ENCODE assay signal across 1 cellular context in the genomic region with DNA sequence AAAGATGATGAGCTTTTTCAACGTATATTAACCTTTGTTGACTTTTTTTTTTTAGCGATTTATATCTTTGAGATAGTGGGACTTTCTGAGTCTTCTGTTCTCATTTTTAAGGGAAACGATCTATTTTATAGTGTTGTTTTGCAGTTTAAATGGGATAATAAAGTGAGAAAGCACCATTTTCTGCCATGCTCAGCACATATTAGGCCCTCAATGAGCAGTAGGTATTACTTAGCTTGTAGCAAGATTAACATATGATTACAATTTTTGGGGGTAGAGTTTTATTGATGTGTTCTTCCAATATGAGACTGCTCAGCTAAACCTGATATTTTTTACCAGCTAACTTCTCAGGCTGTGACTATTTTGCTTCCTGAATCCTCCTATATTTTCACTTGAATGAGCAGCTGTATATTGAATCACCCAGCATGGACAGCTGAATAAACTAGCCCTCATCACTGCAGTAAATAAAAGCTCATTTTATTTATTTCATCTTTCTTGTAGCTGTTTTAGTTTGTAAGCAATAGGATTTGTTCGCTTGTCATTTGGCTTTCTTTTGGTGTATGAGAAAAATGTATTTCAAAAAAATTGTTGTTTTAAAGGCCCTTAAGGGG.
TF ChIP-seq lines count a peak whose summit lies in the region.

No MANE protein-coding gene starts in this region.

TF ChIP-seq in IMR-90, 13 proteins besides CTCF, POLR2A, EP300 and RAD21:
- TF ChIP-seq, protein P1, sequence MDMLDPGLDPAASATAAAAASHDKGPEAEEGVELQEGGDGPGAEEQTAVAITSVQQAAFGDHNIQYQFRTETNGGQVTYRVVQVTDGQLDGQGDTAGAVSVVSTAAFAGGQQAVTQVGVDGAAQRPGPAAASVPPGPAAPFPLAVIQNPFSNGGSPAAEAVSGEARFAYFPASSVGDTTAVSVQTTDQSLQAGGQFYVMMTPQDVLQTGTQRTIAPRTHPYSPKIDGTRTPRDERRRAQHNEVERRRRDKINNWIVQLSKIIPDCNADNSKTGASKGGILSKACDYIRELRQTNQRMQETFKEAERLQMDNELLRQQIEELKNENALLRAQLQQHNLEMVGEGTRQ (IDR thresholded peaks at IDR 0.05; ENCODE audit: low read depth, low read length): no peak
- peak; percentile 64; the same call in 1 of the 2 replicates for TF ChIP-seq MAFK (IDR thresholded peaks at IDR 0.05; ENCODE audit: low read depth, low read length)
